Comparison of ENCODE assay signal across 13 cellular contexts in genomic region chr3:17901893-17902292, GRCh38.
DNase-seq lines count a peak whose midpoint lies in the region; ATAC-seq and TF ChIP-seq lines count a peak whose summit lies in the region.
"Had no signal": no experiment of that assay in that cellular context is flagged by ENCODE, and none has a peak within 500 bp of the region (broad histone marks: within the 10 kb centered on the region; RNA-seq: fewer than 3 reads in every experiment).

No MANE protein-coding gene starts in this region.

- H2AFZ ChIP-seq in GM23248 = no peak overlapping the region

- DNase-seq in GM12864 (ENCODE audit: low read depth) (peak; percentile 2), NOMO-1 treated with DMSO at 0.1 percent for 48 hours (lab: John Stamatoyannopoulos, UW; ENCODE audit: unreplicated experiment) (peak; percentile 96), colonic mucosa (no peak), GM23248 (no peak), NCI-H1436 treated with DMSO at 0.1 percent for 48 hours (lab: John Stamatoyannopoulos, UW) (no peak)
- DNase-seq: anterior cingulate cortex, NCI-H526, uterus had no signal

- H3K9ac ChIP-seq in colonic mucosa (ENCODE audit: low read depth in 2 of 2, low read length in 2 of 2) (no peak overlapping the region), GM23248 (no peak overlapping the region)

- no peaks in the 10 kb centered on the region for H3K79me2 ChIP-seq in GM23248 (ENCODE audit: insufficient read depth)

- H3F3A ChIP-seq in GM23248 (ENCODE audit: insufficient read depth) = no peaks in the 10 kb centered on the region

- H3K9me2 ChIP-seq in GM23248 (ENCODE audit: insufficient read depth) = no peaks in the 10 kb centered on the region

- WGBS in GM23248 (ENCODE audit: low coverage in 1 of 2, low lambda C conversion rate in 2 of 2, missing lambda C conversion rate in 2 of 2), 2 experiments = 33% methylated on average over 1 of the region's 1 CpG

- H3K4me1 ChIP-seq in colonic mucosa (no peaks in the 10 kb centered on the region), GM23248 (ENCODE audit: insufficient read depth) (no peaks in the 10 kb centered on the region)
- H3K4me1 ChIP-seq: uterus had no signal

- TF ChIP-seq CTCF in GM12864 (IDR thresholded peaks at IDR 0.05; ENCODE audit: low read depth, low read length, missing control alignments) (no peak), colonic mucosa (IDR thresholded peaks at IDR 0.05) (no peak)

- H3K27ac ChIP-seq in colonic mucosa (no peak overlapping the region), GM23248 (no peak overlapping the region)
- H3K27ac ChIP-seq: uterus had no signal

- in situ Hi-C loops in GM23248 (cut with MboI) = no loop called here

- H3K9me3 ChIP-seq in colonic mucosa = no peaks in the 10 kb centered on the region
- H3K9me3 ChIP-seq in GM23248 (ENCODE audit: low read depth) = no peaks in the 10 kb centered on the region
- H3K9me3 ChIP-seq: uterus had no signal

- no peaks in the 10 kb centered on the region for H4K20me1 ChIP-seq in GM23248 (ENCODE audit: insufficient read depth)

- no peaks in the 10 kb centered on the region for H3K36me3 ChIP-seq in colonic mucosa
- H3K36me3 ChIP-seq in GM23248 (ENCODE audit: low read depth) = no peaks in the 10 kb centered on the region
- H3K36me3 ChIP-seq: uterus had no signal

- no peaks in the 10 kb centered on the region for H3K27me3 ChIP-seq in colonic mucosa
- no peaks in the 10 kb centered on the region for H3K27me3 ChIP-seq in GM23248 (replicated peaks; ENCODE audit: insufficient read depth)
- H3K27me3 ChIP-seq: uterus had no signal

- intact Hi-C loops in colonic mucosa (cut with DNase I) = no loop called here

- no peak overlapping the region for H3K4me3 ChIP-seq in GM12864 (ENCODE audit: low read depth, low read length)
- H3K4me3 ChIP-seq in colonic mucosa = no peak overlapping the region
- H3K4me3 ChIP-seq in GM23248 = no peak overlapping the region
- H3K4me3 ChIP-seq: K562, uterus had no signal

- peak; percentile 78 for ATAC-seq in GM21367 (IDR thresholded peaks at IDR 0.05; ENCODE audit: unreplicated experiment)
- ATAC-seq in HG03196 (IDR thresholded peaks at IDR 0.05; ENCODE audit: unreplicated experiment) = peak; percentile 76
- ATAC-seq in HG02571 (IDR thresholded peaks at IDR 0.05; ENCODE audit: unreplicated experiment) = no peak
- ATAC-seq: HCT116, K562 had no signal

- no peak overlapping the region for H3K4me2 ChIP-seq in GM23248 (ENCODE audit: unreplicated experiment)

Comparison
In these comparisons a context has a peak if more than half of its experiments do, and no peak if none do; other contexts are left out.
1. DNase-seq: peak in GM12864 (single experiment) and NOMO-1 treated with DMSO at 0.1 percent for 48 hours (single experiment); none in colonic mucosa (single experiment), GM23248 (single experiment) and NCI-H1436 treated with DMSO at 0.1 percent for 48 hours (single experiment).